Comparison of ENCODE assay signal across 19 cellular contexts in the genomic region with DNA sequence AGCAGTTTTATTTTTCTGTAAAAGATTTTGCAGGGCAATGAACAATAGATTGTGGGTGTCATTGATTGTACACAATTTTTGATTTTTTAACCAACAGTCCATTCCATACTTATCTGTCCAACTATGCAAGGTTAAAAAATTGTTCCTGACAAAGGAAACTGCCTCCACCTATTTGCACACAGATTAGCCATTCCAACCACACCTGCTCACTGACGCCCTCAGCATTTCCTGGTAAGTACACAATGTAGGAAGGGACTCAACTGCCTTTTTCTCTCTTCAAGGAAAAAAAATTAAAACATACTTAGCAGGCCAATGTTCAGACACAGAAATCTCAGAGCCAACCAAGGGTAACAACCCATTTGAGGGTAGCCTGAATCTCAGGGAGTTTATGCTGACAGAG. TPM values are rescaled to one million over a fixed set of nuclear protein-coding genes. Genes with fewer than 3 reads are reported as not detected.
"Had no signal": no experiment of that assay in that cellular context is flagged by ENCODE, and none has a peak within 500 bp of the region (broad histone marks: within the 10 kb centered on the region; RNA-seq: fewer than 3 reads in every experiment).

No MANE protein-coding gene starts in this region.

- H3K27ac Mint-ChIP-seq: activated T-helper 17 cell treated with anti-CD3 and anti-CD28 coated beads, Interleukin-2, amount 50 U/mL, for 72 hours; brain; dendritic cell treated with granulocyte-macrophage colony-stimulating factor and Interleukin-4, amounts not matched to agents 40 ng/mL and 50 ng/mL, for 4 days; stimulated activated naive CD8-positive, alpha-beta T cell treated with anti-CD3 and anti-CD28 coated beads, Interleukin-15, Interleukin-2, amounts not matched to agents 100 ng/mL and 50 ng/mL, for 24 hours had no signal

- H3K9me3 ChIP-seq: esophagus muscularis mucosa, sigmoid colon, testis, uterus had no signal

- H3K4me3 ChIP-seq: esophagus muscularis mucosa, sigmoid colon, testis, uterus had no signal

- H3K27me3 ChIP-seq: esophagus muscularis mucosa, testis, uterus had no signal

- H3K9me3 Mint-ChIP-seq: activated T-helper 17 cell treated with anti-CD3 and anti-CD28 coated beads, Interleukin-2, amount 50 U/mL, for 72 hours; dendritic cell treated with granulocyte-macrophage colony-stimulating factor and Interleukin-4, amounts not matched to agents 40 ng/mL and 50 ng/mL, for 4 days; stimulated activated naive CD8-positive, alpha-beta T cell treated with anti-CD3 and anti-CD28 coated beads, Interleukin-15, Interleukin-2, amounts not matched to agents 100 ng/mL and 50 ng/mL, for 24 hours had no signal

- H3K4me1 ChIP-seq: testis had no signal

- H3K27ac ChIP-seq: esophagus muscularis mucosa, sigmoid colon, testis, uterus had no signal

- H3K4me3 Mint-ChIP-seq: activated T-helper 17 cell treated with anti-CD3 and anti-CD28 coated beads, Interleukin-2, amount 50 U/mL, for 72 hours; brain; dendritic cell treated with granulocyte-macrophage colony-stimulating factor and Interleukin-4, amounts not matched to agents 40 ng/mL and 50 ng/mL, for 4 days; stimulated activated naive CD8-positive, alpha-beta T cell treated with anti-CD3 and anti-CD28 coated beads, Interleukin-15, Interleukin-2, amounts not matched to agents 100 ng/mL and 50 ng/mL, for 24 hours had no signal

- DNase-seq: activated CD4-positive, alpha-beta T cell treated with anti-CD3 and anti-CD28 coated beads, Interleukin-2, amount 50 U/mL, for 1 hour; activated naive CD4-positive, alpha-beta T cell treated with anti-CD3 and anti-CD28 coated beads, Interleukin-2, amount 50 U/mL, for 16 hours; activated T-cell treated with anti-CD3 and anti-CD28 coated beads for 4 hours; foreskin fibroblast; glutamatergic neuron; sigmoid colon; stimulated activated CD4-positive, alpha-beta T cell treated with anti-CD3 and anti-CD28 coated beads, Interleukin-12 subunit alpha, Interleukin-12 subunit beta, amount 100 ng/mL, for 4 hours; stimulated activated CD4-positive, alpha-beta T cell treated with anti-CD3 and anti-CD28 coated beads, Interleukin-2, amount 100 ng/mL, for 48 hours; testis; uterus had no signal

- ATAC-seq: activated T-helper 17 cell treated with anti-CD3 and anti-CD28 coated beads, Interleukin-2, amount 50 U/mL, for 72 hours had no signal

- H3K27me3 Mint-ChIP-seq: dendritic cell treated with granulocyte-macrophage colony-stimulating factor and Interleukin-4, amounts not matched to agents 40 ng/mL and 50 ng/mL, for 4 days had no signal

- H3K36me3 ChIP-seq: esophagus muscularis mucosa, sigmoid colon, uterus had no signal

- H3K36me3 Mint-ChIP-seq: brain had no signal

RNA-seq across cellular contexts. Expression of a gene that starts 27.2 kb away (rescaled TPM):
- total RNA-seq: activated CD8-positive, alpha-beta memory T cell treated with anti-CD3 and anti-CD28 coated beads for 36 hours; activated T-helper 17 cell treated with anti-CD3 and anti-CD28 coated beads, Interleukin-2, amount 50 U/mL, for 72 hours; esophagus muscularis mucosa; osteocyte; pulmonary artery endothelial cell; sigmoid colon; T-helper 2 cell treated with Interferon-gamma antibody and Interleukin-4, amounts not matched to agents 100 ng/mL and 5 ng/mL, for 36 hours; uterus had no signal
- polyA plus RNA-seq: sigmoid colon had no signal
